Comparison of ENCODE assay signal across 8 cellular contexts in genomic region chrX:76279007-76279406, GRCh38.
DNase-seq lines count a peak whose midpoint lies in the region; ATAC-seq and TF ChIP-seq lines count a peak whose summit lies in the region.

No MANE protein-coding gene starts in this region.

- TF ChIP-seq CTCF in progenitor cell of endocrine pancreas (IDR thresholded peaks at IDR 0.05; ENCODE audit: unreplicated experiment): peak; percentile 67

- ATAC-seq in HG02610 (IDR thresholded peaks at IDR 0.05; ENCODE audit: unreplicated experiment): peak; percentile 50
- ATAC-seq in activated CD8-positive, alpha-beta memory T cell treated with anti-CD3 and anti-CD28 coated beads, Interleukin-2, amount 10 ng/mL, durations not matched to agents 7 days and 5 days: no peak
- no peak for ATAC-seq in GM18858 (IDR thresholded peaks at IDR 0.05; ENCODE audit: unreplicated experiment)

- no peaks in the 10 kb centered on the region for H3K27me3 Mint-ChIP-seq in activated CD8-positive, alpha-beta memory T cell treated with anti-CD3 and anti-CD28 coated beads, Interleukin-2, amount 10 ng/mL, durations not matched to agents 7 days and 5 days
- H3K27me3 Mint-ChIP-seq in progenitor cell of endocrine pancreas: no peaks in the 10 kb centered on the region

- peak; percentile 53 for DNase-seq in SIG-M5 treated with dmso at 0.1 percent for 504 hours (lab: John Stamatoyannopoulos, UW; ENCODE audit: unreplicated experiment)
- no peak for DNase-seq in SIG-M5 (lab: John Stamatoyannopoulos, UW)
- peak; percentile 50 for DNase-seq in NCI-H510A treated with DMSO at 0.1 percent for 48 hours (lab: John Stamatoyannopoulos, UW)
- peak; percentile 44 for DNase-seq in activated CD8-positive, alpha-beta memory T cell treated with anti-CD3 and anti-CD28 coated beads, Interleukin-2, amount 10 ng/mL, durations not matched to agents 7 days and 5 days
- DNase-seq in fibroblast of the conjunctiva (ENCODE audit: low read depth): peak; percentile 12
- DNase-seq in progenitor cell of endocrine pancreas (ENCODE audit: low spot score, unreplicated experiment): no peak

- no peaks in the 10 kb centered on the region for H3K36me3 Mint-ChIP-seq in activated CD8-positive, alpha-beta memory T cell treated with anti-CD3 and anti-CD28 coated beads, Interleukin-2, amount 10 ng/mL, durations not matched to agents 7 days and 5 days
- no peaks in the 10 kb centered on the region for H3K36me3 Mint-ChIP-seq in progenitor cell of endocrine pancreas (ENCODE audit: insufficient read depth)

- H3K9me3 Mint-ChIP-seq in activated CD8-positive, alpha-beta memory T cell treated with anti-CD3 and anti-CD28 coated beads, Interleukin-2, amount 10 ng/mL, durations not matched to agents 7 days and 5 days (ENCODE audit: low read depth): no peaks in the 10 kb centered on the region
- peaks cover 36% of the 10 kb centered on the region for H3K9me3 Mint-ChIP-seq in progenitor cell of endocrine pancreas (ENCODE audit: low read depth)

- H3K4me1 Mint-ChIP-seq in activated CD8-positive, alpha-beta memory T cell treated with anti-CD3 and anti-CD28 coated beads, Interleukin-2, amount 10 ng/mL, durations not matched to agents 7 days and 5 days: no peaks in the 10 kb centered on the region
- H3K4me1 Mint-ChIP-seq in progenitor cell of endocrine pancreas (ENCODE audit: low read depth): no peaks in the 10 kb centered on the region

- CTCF ChIA-PET in activated CD8-positive, alpha-beta memory T cell treated with anti-CD3 and anti-CD28 coated beads, Interleukin-2, amount 10 ng/mL, durations not matched to agents 7 days and 5 days (lab: Charles Lee): interaction anchor here (0.5 to 2.0 kb wide), 3 partner anchors 74 to 1365 kb away, joined by 3 to 20 read pairs (median 3); no protein-coding TSS in a partner anchor

- no peak overlapping the region for H3K27ac Mint-ChIP-seq in activated CD8-positive, alpha-beta memory T cell treated with anti-CD3 and anti-CD28 coated beads, Interleukin-2, amount 10 ng/mL, durations not matched to agents 7 days and 5 days
- H3K27ac Mint-ChIP-seq in progenitor cell of endocrine pancreas: no peak overlapping the region

- H3K4me3 Mint-ChIP-seq in activated CD8-positive, alpha-beta memory T cell treated with anti-CD3 and anti-CD28 coated beads, Interleukin-2, amount 10 ng/mL, durations not matched to agents 7 days and 5 days: no peak overlapping the region
- H3K4me3 Mint-ChIP-seq in progenitor cell of endocrine pancreas (ENCODE audit: low read depth): no peak overlapping the region

Comparison
In these comparisons a context has a peak if more than half of its experiments do, and no peak if none do; other contexts are left out.
1. DNase-seq: peak in SIG-M5 treated with dmso at 0.1 percent for 504 hours (single experiment), NCI-H510A treated with DMSO at 0.1 percent for 48 hours (single experiment), activated CD8-positive, alpha-beta memory T cell treated with anti-CD3 and anti-CD28 coated beads, Interleukin-2, amount 10 ng/mL, durations not matched to agents 7 days and 5 days (single experiment) and fibroblast of the conjunctiva (single experiment); none in SIG-M5 (single experiment) and progenitor cell of endocrine pancreas (single experiment).